ENCODE assay signal across 1 cellular context in genomic region chr17:2386400-2387085, GRCh38.
TF ChIP-seq lines count a peak whose summit lies in the region.

No MANE protein-coding gene starts in this region.

TF ChIP-seq in GM12878, 131 proteins besides CTCF, POLR2A, EP300 and RAD21:
- TF ChIP-seq IRF5 (IDR thresholded peaks at IDR 0.05; ENCODE audit: borderline replicate concordance) (no peak), PAX5 (IDR thresholded peaks at IDR 0.05; ENCODE audit: borderline replicate concordance, low read depth, low read length) (0 out of 2 replicates have a peak, but pooled peaks have one; percentile 25), GATAD2B (conservative IDR thresholded peaks at IDR 0.05; ENCODE audit: low read depth) (no peak)
